In genomic region chr1:6412896-6413295, GRCh38 we compare ENCODE assay signal across 16 cellular contexts. TPM values are rescaled to one million over a fixed set of nuclear protein-coding genes. Genes with fewer than 3 reads are reported as not detected.
DNase-seq lines count a peak whose midpoint lies in the region; ATAC-seq and TF ChIP-seq lines count a peak whose summit lies in the region.
"Had no signal": no experiment of that assay in that cellular context is flagged by ENCODE, and none has a peak within 500 bp of the region (broad histone marks: within the 10 kb centered on the region; RNA-seq: fewer than 3 reads in every experiment).

No MANE protein-coding gene starts in this region.

- no peak overlapping the region for H3K4me2 ChIP-seq in GM23338
- H3K4me2 ChIP-seq: BLaER1 had no signal

- H3K4me1 ChIP-seq in prostate gland (replicated peaks): no peaks in the 10 kb centered on the region
- H3K4me1 ChIP-seq in GM23338 (ENCODE audit: insufficient read depth): peaks cover 11% of the 10 kb centered on the region
- H3K4me1 ChIP-seq: gastroesophageal sphincter had no signal

- no peaks in the 10 kb centered on the region for H3K9me3 ChIP-seq in prostate gland
- H3K9me3 ChIP-seq: BLaER1, gastroesophageal sphincter had no signal

- H3K27me3 ChIP-seq in prostate gland (replicated peaks; ENCODE audit: insufficient read depth) (no peaks in the 10 kb centered on the region), GM23338 (ENCODE audit: insufficient read depth) (peaks cover 49% of the 10 kb centered on the region)

- H3K36me3 ChIP-seq in prostate gland: no peaks in the 10 kb centered on the region
- H3K36me3 ChIP-seq in GM23338 (ENCODE audit: insufficient read depth): no peaks in the 10 kb centered on the region
- H3K36me3 ChIP-seq: BLaER1, gastroesophageal sphincter had no signal

- no peak overlapping the region for H3K4me3 Mint-ChIP-seq in GM23338
- H3K4me3 Mint-ChIP-seq: activated naive CD8-positive, alpha-beta T cell treated with anti-CD3 and anti-CD28 coated beads, Interleukin-2, amount 10 ng/mL, durations not matched to agents 7 days and 5 days; activated T-cell treated with anti-CD3 and anti-CD28 coated beads, Interleukin-2, amount 50 U/mL, for 4 hours; central memory CD8-positive, alpha-beta T cell; nephron had no signal

- H3K79me2 ChIP-seq in GM23338 (replicated peaks; ENCODE audit: insufficient read depth): no peaks in the 10 kb centered on the region

- no peaks in the 10 kb centered on the region for H3K9me2 ChIP-seq in GM23338 (ENCODE audit: insufficient read depth)

- H3F3A ChIP-seq in GM23338 (replicated peaks; ENCODE audit: low read depth): 0 out of 2 replicates have a peak, but pooled peaks cover 6% of the 10 kb centered on the region

- H3K27ac Mint-ChIP-seq in GM23338: no peak overlapping the region
- H3K27ac Mint-ChIP-seq: activated naive CD8-positive, alpha-beta T cell treated with anti-CD3 and anti-CD28 coated beads, Interleukin-2, amount 10 ng/mL, durations not matched to agents 7 days and 5 days; nephron had no signal

- DNase-seq in ELR (ENCODE audit: low read depth): peak; percentile 38
- DNase-seq in NCI-H2081 treated with DMSO at 0.1 percent for 48 hours (lab: John Stamatoyannopoulos, UW): peak; percentile 70
- peak; percentile 77 for DNase-seq in amniotic epithelial cell (ENCODE audit: low read depth)
- DNase-seq in prostate gland (ENCODE audit: low spot score): peak; percentile 63
- DNase-seq in NCI-H1694 treated with DMSO at 0.1 percent for 48 hours (lab: John Stamatoyannopoulos, UW): no peak
- DNase-seq in GOT3 (lab: John Stamatoyannopoulos, UW): no peak
- DNase-seq in GM23338 (ENCODE audit: low spot score): no peak
- DNase-seq: activated CD4-positive, alpha-beta T cell treated with anti-CD3 and anti-CD28 coated beads, Interleukin-2, amount 50 U/mL, for 48 hours; activated naive CD8-positive, alpha-beta T cell treated with anti-CD3 and anti-CD28 coated beads, Interleukin-2, amount 10 ng/mL, durations not matched to agents 7 days and 5 days; activated T-cell treated with anti-CD3 and anti-CD28 coated beads, Interleukin-2, amount 50 U/mL, for 4 hours; DND-41; NCI-H2171 had no signal

- no peak for ATAC-seq in GM23338
- ATAC-seq: activated T-cell treated with anti-CD3 and anti-CD28 coated beads, Interleukin-2, amount 50 U/mL, for 4 hours; gastroesophageal sphincter had no signal

- H3K36me3 Mint-ChIP-seq in GM23338 (ENCODE audit: low read depth): no peaks in the 10 kb centered on the region
- H3K36me3 Mint-ChIP-seq: activated naive CD8-positive, alpha-beta T cell treated with anti-CD3 and anti-CD28 coated beads, Interleukin-2, amount 10 ng/mL, durations not matched to agents 7 days and 5 days had no signal

- TF ChIP-seq CTCF in prostate gland (IDR thresholded peaks at IDR 0.05): no peak
- TF ChIP-seq CTCF in GM23338 (conservative IDR thresholded peaks at IDR 0.05; ENCODE audit: low read depth in 2 of 2): no peak

- no peak for TF ChIP-seq POLR2A in prostate gland (IDR thresholded peaks at IDR 0.05)

- intact Hi-C loops in prostate gland (cut with DNase I): no loop called here

- H2AFZ ChIP-seq in GM23338: no peak overlapping the region

- H4K20me1 ChIP-seq in GM23338 (replicated peaks; ENCODE audit: insufficient read depth): peaks cover 5% of the 10 kb centered on the region; the same call in 1 of the 2 replicates

- no peaks in the 10 kb centered on the region; the same call in 2 of the 3 replicates for H3K9me3 Mint-ChIP-seq in GM23338
- H3K9me3 Mint-ChIP-seq: activated naive CD8-positive, alpha-beta T cell treated with anti-CD3 and anti-CD28 coated beads, Interleukin-2, amount 10 ng/mL, durations not matched to agents 7 days and 5 days; activated T-cell treated with anti-CD3 and anti-CD28 coated beads, Interleukin-2, amount 50 U/mL, for 4 hours; central memory CD8-positive, alpha-beta T cell; nephron had no signal

- H3K27ac ChIP-seq in prostate gland: peak overlapping the region in 1 of 2 donors; percentile 62
- H3K27ac ChIP-seq in GM23338 (ENCODE audit: low read depth): no peak overlapping the region
- H3K27ac ChIP-seq: BLaER1, gastroesophageal sphincter had no signal

- H3K27me3 Mint-ChIP-seq in GM23338 (ENCODE audit: insufficient read depth, low read depth, poor library complexity): peaks cover 46% of the 10 kb centered on the region

- WGBS in prostate gland: 38% methylated on average over 6 of the region's 6 CpGs

- peaks cover 9% of the 10 kb centered on the region for H3K4me1 Mint-ChIP-seq in GM23338
- H3K4me1 Mint-ChIP-seq: nephron had no signal

- H3K4me3 ChIP-seq in prostate gland (no peak overlapping the region), GM23338 (no peak overlapping the region)
- H3K4me3 ChIP-seq: BLaER1, gastroesophageal sphincter had no signal

TF ChIP-seq in GM23338, 12 proteins besides CTCF, POLR2A, EP300 and RAD21 (continues in another document):
- no peak for TF ChIP-seq JUNB (IDR thresholded peaks at IDR 0.05; ENCODE audit: unreplicated experiment)
- no peak for TF ChIP-seq ZNF462 (CRISPR knock-in tag; IDR thresholded peaks at IDR 0.05)

RNA-seq across cellular contexts. Expression of gene HES2, which starts 6.8 kb away (rescaled TPM):
- total RNA-seq in prostate gland: 10 to 100 TPM in 1 of 2 donors, 1 to 10 TPM in 1; 2.2 to 13.4 TPM
- 1.2 and 1.6 TPM in 2 replicates for total RNA-seq in GM23338 (2014; rRNA removed; shearing (Covaris generic))
- 1.1 and 2.1 TPM in 2 replicates for polyA plus RNA-seq in GM23338 (2016; fragmentation: Nextera tagmentation; extraction: Ambion mirVana)
- total RNA-seq: activated T-cell treated with anti-CD3 and anti-CD28 coated beads, Interleukin-2, amount 50 U/mL, for 4 hours had no signal

RNA-seq across cellular contexts. Expression of gene ESPN, which starts 11.7 kb away (rescaled TPM):
- 100 to 1,000 TPM in 1 of 2 donors, 10 to 100 TPM in 1; 19.7 to 257 TPM for total RNA-seq in prostate gland
- total RNA-seq in GM23338 (2014; rRNA removed; shearing (Covaris generic)): 12.7 and 13.6 TPM in 2 replicates
- polyA plus RNA-seq in GM23338 (2016; fragmentation: Nextera tagmentation; extraction: Ambion mirVana): 12.2 and 13.5 TPM in 2 replicates

RNA-seq across cellular contexts. Expression of gene ACOT7, which starts 19.3 kb away (rescaled TPM):
- total RNA-seq in prostate gland: 10 to 100 TPM; 16.9 to 24.9 TPM
- 167 and 172 TPM in 2 replicates for total RNA-seq in GM23338 (2014; rRNA removed; shearing (Covaris generic))
- 169 TPM in 2 replicates for polyA plus RNA-seq in GM23338 (2016; fragmentation: Nextera tagmentation; extraction: Ambion mirVana)

RNA-seq across cellular contexts. Expression of gene TNFRSF25, which starts 53.1 kb away (rescaled TPM):
- 10 to 100 TPM; 15.2 to 22.7 TPM for total RNA-seq in prostate gland
- 25.3 and 26.3 TPM in 2 replicates for total RNA-seq in GM23338 (2014; rRNA removed; shearing (Covaris generic))
- 13.6 and 15.2 TPM in 2 replicates for polyA plus RNA-seq in GM23338 (2016; fragmentation: Nextera tagmentation; extraction: Ambion mirVana)

Comparison
In these comparisons a context has a peak if more than half of its experiments do, and no peak if none do; other contexts are left out.
1. DNase-seq: peak in ELR (single experiment), NCI-H2081 treated with DMSO at 0.1 percent for 48 hours (single experiment), amniotic epithelial cell (single experiment) and prostate gland (single experiment); none in NCI-H1694 treated with DMSO at 0.1 percent for 48 hours (single experiment), GOT3 (single experiment) and GM23338 (single experiment).